Comparison of ENCODE assay signal across 9 cellular contexts in the genomic region with DNA sequence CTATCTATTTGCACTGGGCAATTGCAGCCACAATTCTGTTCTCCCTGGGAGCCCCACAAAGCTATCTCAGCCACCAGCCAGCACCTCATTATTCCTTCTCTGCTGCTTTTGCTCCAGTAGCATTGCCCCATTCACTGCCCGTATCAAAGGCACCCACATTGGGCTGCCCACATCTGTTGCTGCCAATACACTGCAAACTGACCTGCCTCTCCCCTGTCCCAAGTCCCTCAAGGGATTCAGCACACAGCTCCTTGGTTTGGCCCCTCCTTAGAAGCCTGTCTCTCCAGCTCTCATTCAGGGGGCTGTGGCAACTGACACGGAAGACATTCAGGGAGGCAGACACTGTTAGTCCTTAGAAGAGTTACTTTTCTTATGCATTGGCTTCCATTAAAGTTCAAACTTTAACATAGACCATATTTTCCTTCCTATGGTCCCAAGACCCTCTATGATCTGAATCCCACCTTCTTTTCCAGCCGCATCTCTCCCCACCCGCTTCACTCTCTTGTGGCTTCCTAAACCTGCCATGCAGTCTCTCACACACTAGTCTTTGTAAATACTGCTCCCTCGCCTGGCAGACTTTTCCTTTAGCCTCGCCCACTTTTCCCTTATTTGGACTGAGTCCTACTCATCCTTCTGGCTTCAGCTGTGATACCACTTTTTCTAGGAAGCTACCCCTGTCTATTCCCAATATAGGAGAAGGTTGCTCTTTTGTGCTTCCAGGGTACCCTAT. TPM values are rescaled to one million over a fixed set of nuclear protein-coding genes. Genes with fewer than 3 reads are reported as not detected.
DNase-seq lines count a peak whose midpoint lies in the region; ATAC-seq, FAIRE-seq and TF ChIP-seq lines count a peak whose summit lies in the region.
"Had no signal": no experiment of that assay in that cellular context is flagged by ENCODE, and none has a peak within 500 bp of the region (broad histone marks: within the 10 kb centered on the region; RNA-seq: fewer than 3 reads in every experiment).

No MANE protein-coding gene starts in this region.

- ATAC-seq in Right ventricle myocardium superior (ENCODE audit: poor library complexity) = peak; percentile 58
- ATAC-seq in Right ventricle myocardium inferior = no peak
- no peak for ATAC-seq in HG02678 (IDR thresholded peaks at IDR 0.05; ENCODE audit: unreplicated experiment)

- POLR2A ChIA-PET in RWPE1 (lab: Yijun Ruan, JAX; ENCODE audit: low non-redundant PET) = no interaction called here

- FAIRE-seq in urothelium cell line (lab: Jason Lieb, UNC) = no peak
- FAIRE-seq: endothelial cell of umbilical vein had no signal

- CTCF ChIA-PET in RWPE1 (lab: Yijun Ruan, JAX) = interaction anchor here (0.6 to 3.2 kb wide), 4 partner anchors 21 to 363 kb away, joined by 3 to 18 read pairs (median 3); no protein-coding TSS in a partner anchor

- H3K27ac ChIP-seq in RWPE1 = peak overlapping the region; percentile 90

- DNase-seq in Right ventricle myocardium superior (no peak), Right ventricle myocardium inferior (ENCODE audit: missing footprints) (no peak), RWPE1 (ENCODE audit: low spot score) (peak; percentile 81), glomerular visceral epithelial cell (ENCODE audit: extremely low spot score) (peak; percentile 40), urothelium cell line (ENCODE audit: low spot score) (peak; percentile 73), DMS114 treated with DMSO at 0.1 percent for 48 hours (lab: John Stamatoyannopoulos, UW; ENCODE audit: unreplicated experiment) (no peak)
- no peak for DNase-seq in stimulated activated naive CD4-positive, alpha-beta T cell treated with Interleukin-2 at 50 U/mL for 16 hours (lab: John Stamatoyannopoulos, UW)

- TF ChIP-seq CTCF in RWPE1 (conservative IDR thresholded peaks at IDR 0.05; ENCODE audit: low read depth) = no peak

- intact Hi-C loops in Right ventricle myocardium superior (cut with DNase I) = no loop called here
- intact Hi-C loops in Right ventricle myocardium inferior (cut with DNase I) = no loop called here

RNA-seq across cellular contexts. Expression of a gene that starts 19.3 kb away (rescaled TPM):
- total RNA-seq in Right ventricle myocardium superior = 0.24 TPM
- not detected for total RNA-seq in Right ventricle myocardium inferior
- total RNA-seq: endothelial cell of umbilical vein had no signal

RNA-seq across cellular contexts. Expression of a gene that starts 45.9 kb away (rescaled TPM):
- total RNA-seq in Right ventricle myocardium superior = not detected
- not detected for total RNA-seq in Right ventricle myocardium inferior
- total RNA-seq: endothelial cell of umbilical vein had no signal

RNA-seq across cellular contexts. Expression of a gene that starts 54.4 kb away (rescaled TPM):
- 1.2 TPM for total RNA-seq in Right ventricle myocardium superior
- total RNA-seq in Right ventricle myocardium inferior = 1.1 TPM

Comparison
In these comparisons a context has a peak if more than half of its experiments do, and no peak if none do; other contexts are left out.
1. DNase-seq: peak in RWPE1 (single experiment), glomerular visceral epithelial cell (single experiment) and urothelium cell line (single experiment); none in Right ventricle myocardium superior (single experiment), Right ventricle myocardium inferior (single experiment), stimulated activated naive CD4-positive, alpha-beta T cell treated with Interleukin-2 at 50 U/mL for 16 hours (single experiment) and DMS114 treated with DMSO at 0.1 percent for 48 hours (single experiment).